In genomic region chr7:35701287-35701686, GRCh38 we compare ENCODE assay signal across 13 cellular contexts. TPM values are rescaled to one million over a fixed set of nuclear protein-coding genes. Genes with fewer than 3 reads are reported as not detected.
A peak's percentile ranks its signal among the peaks of the same experiment; 100 is the strongest.
DNase-seq lines count a peak whose midpoint lies in the region; ATAC-seq and TF ChIP-seq lines count a peak whose summit lies in the region.
"Had no signal": no experiment of that assay in that cellular context is flagged by ENCODE, and none has a peak within 500 bp of the region (broad histone marks: within the 10 kb centered on the region; RNA-seq: fewer than 3 reads in every experiment).

No MANE protein-coding gene starts in this region.

- H3K36me3 Mint-ChIP-seq in activated CD4-positive, alpha-beta memory T cell treated with anti-CD3 and anti-CD28 coated beads for 36 hours: peaks cover 6% of the 10 kb centered on the region
- peaks cover 11% of the 10 kb centered on the region for H3K36me3 Mint-ChIP-seq in activated CD4-positive, alpha-beta memory T cell treated with anti-CD3 and anti-CD28 coated beads, Interleukin-2, amount 10 ng/mL, durations not matched to agents 7 days and 5 days (ENCODE audit: low read depth)
- H3K36me3 Mint-ChIP-seq in dendritic cell treated with granulocyte-macrophage colony-stimulating factor and Interleukin-4, amounts not matched to agents 40 ng/mL and 50 ng/mL, for 4 days (ENCODE audit: low read depth): peaks cover 10% of the 10 kb centered on the region
- H3K36me3 Mint-ChIP-seq: IgD-negative memory B cell had no signal

- H3K4me3 Mint-ChIP-seq in activated CD4-positive, alpha-beta memory T cell treated with anti-CD3 and anti-CD28 coated beads for 36 hours: no peak overlapping the region
- no peak overlapping the region for H3K4me3 Mint-ChIP-seq in activated CD4-positive, alpha-beta memory T cell treated with anti-CD3 and anti-CD28 coated beads, Interleukin-2, amount 10 ng/mL, durations not matched to agents 7 days and 5 days
- no peak overlapping the region for H3K4me3 Mint-ChIP-seq in dendritic cell treated with granulocyte-macrophage colony-stimulating factor and Interleukin-4, amounts not matched to agents 40 ng/mL and 50 ng/mL, for 4 days
- H3K4me3 Mint-ChIP-seq: activated T-helper 1 cell treated with anti-CD3 and anti-CD28 coated beads, Interleukin-12 subunit alpha, Interleukin-12 subunit beta, Interleukin-2, Interleukin-4 antibody, amounts not matched to agents 30 ng/mL and 10 ng/mL and 1 ng/mL, durations not matched to agents 14 hours and 24 hours and 36 hours; effector memory CD8-positive, alpha-beta T cell had no signal

- POLR2A ChIA-PET in activated CD4-positive, alpha-beta memory T cell treated with anti-CD3 and anti-CD28 coated beads for 36 hours (lab: Charles Lee): interaction anchor here (1.4 to 2.9 kb wide), 3 partner anchors 10 to 100 kb away, joined by 4 to 20 read pairs (median 4); partner anchors contain the start of gene SEPTIN7
- POLR2A ChIA-PET in activated CD4-positive, alpha-beta memory T cell treated with anti-CD3 and anti-CD28 coated beads, Interleukin-2, amount 10 ng/mL, durations not matched to agents 7 days and 5 days (lab: Charles Lee): interaction anchor here (0.9 to 1.0 kb wide), 2 partner anchors 10 to 26 kb away, joined by 3 read pairs; no protein-coding TSS in a partner anchor

- TF ChIP-seq CTCF in GM10266 (IDR thresholded peaks at IDR 0.05; ENCODE audit: control insufficient read depth, insufficient read depth, low read depth, missing control alignments): no peak

- no peaks in the 10 kb centered on the region for H3K9me3 Mint-ChIP-seq in activated CD4-positive, alpha-beta memory T cell treated with anti-CD3 and anti-CD28 coated beads for 36 hours
- H3K9me3 Mint-ChIP-seq in activated CD4-positive, alpha-beta memory T cell treated with anti-CD3 and anti-CD28 coated beads, Interleukin-2, amount 10 ng/mL, durations not matched to agents 7 days and 5 days: no peaks in the 10 kb centered on the region
- no peaks in the 10 kb centered on the region for H3K9me3 Mint-ChIP-seq in dendritic cell treated with granulocyte-macrophage colony-stimulating factor and Interleukin-4, amounts not matched to agents 40 ng/mL and 50 ng/mL, for 4 days
- H3K9me3 Mint-ChIP-seq: activated T-helper 1 cell treated with anti-CD3 and anti-CD28 coated beads, Interleukin-12 subunit alpha, Interleukin-12 subunit beta, Interleukin-2, Interleukin-4 antibody, amounts not matched to agents 30 ng/mL and 10 ng/mL and 1 ng/mL, durations not matched to agents 14 hours and 24 hours and 36 hours; effector memory CD8-positive, alpha-beta T cell; IgD-negative memory B cell had no signal

- CTCF ChIA-PET in activated CD4-positive, alpha-beta memory T cell treated with anti-CD3 and anti-CD28 coated beads for 36 hours (lab: Charles Lee): interaction anchor here (1.7 to 2.4 kb wide), 3 partner anchors 8 to 205 kb away, joined by 9 to 13 read pairs (median 10); no protein-coding TSS in a partner anchor
- CTCF ChIA-PET in activated CD4-positive, alpha-beta memory T cell treated with anti-CD3 and anti-CD28 coated beads, Interleukin-2, amount 10 ng/mL, durations not matched to agents 7 days and 5 days (lab: Charles Lee): interaction anchor here (1.3 to 2.1 kb wide), 2 partner anchors 24 to 29 kb away, joined by 4 to 7 read pairs; no protein-coding TSS in a partner anchor

- no peaks in the 10 kb centered on the region for H3K27me3 Mint-ChIP-seq in activated CD4-positive, alpha-beta memory T cell treated with anti-CD3 and anti-CD28 coated beads for 36 hours
- H3K27me3 Mint-ChIP-seq in activated CD4-positive, alpha-beta memory T cell treated with anti-CD3 and anti-CD28 coated beads, Interleukin-2, amount 10 ng/mL, durations not matched to agents 7 days and 5 days: peaks cover 2% of the 10 kb centered on the region
- no peaks in the 10 kb centered on the region for H3K27me3 Mint-ChIP-seq in dendritic cell treated with granulocyte-macrophage colony-stimulating factor and Interleukin-4, amounts not matched to agents 40 ng/mL and 50 ng/mL, for 4 days
- H3K27me3 Mint-ChIP-seq: effector memory CD8-positive, alpha-beta T cell; IgD-negative memory B cell had no signal

- no peak overlapping the region for H3K27ac Mint-ChIP-seq in activated CD4-positive, alpha-beta memory T cell treated with anti-CD3 and anti-CD28 coated beads for 36 hours
- no peak overlapping the region for H3K27ac Mint-ChIP-seq in activated CD4-positive, alpha-beta memory T cell treated with anti-CD3 and anti-CD28 coated beads, Interleukin-2, amount 10 ng/mL, durations not matched to agents 7 days and 5 days
- peak overlapping the region; percentile 59 for H3K27ac Mint-ChIP-seq in dendritic cell treated with granulocyte-macrophage colony-stimulating factor and Interleukin-4, amounts not matched to agents 40 ng/mL and 50 ng/mL, for 4 days
- H3K27ac Mint-ChIP-seq: effector memory CD8-positive, alpha-beta T cell had no signal

- DNase-seq in activated CD4-positive, alpha-beta memory T cell treated with anti-CD3 and anti-CD28 coated beads for 36 hours: peak; percentile 46
- DNase-seq in activated CD4-positive, alpha-beta memory T cell treated with anti-CD3 and anti-CD28 coated beads, Interleukin-2, amount 10 ng/mL, durations not matched to agents 7 days and 5 days: no peak
- DNase-seq in NCI-H82 (lab: John Stamatoyannopoulos, UW): no peak
- DNase-seq in D341Med (ENCODE audit: low spot score): no peak
- DNase-seq in GM10266 (ENCODE audit: extremely low spot score): no peak
- DNase-seq: effector memory CD8-positive, alpha-beta T cell; islet precursor cell; NCI-H1694 had no signal

- ATAC-seq in GM21515 (IDR thresholded peaks at IDR 0.05; ENCODE audit: unreplicated experiment) (peak; percentile 54), HG03175 (IDR thresholded peaks at IDR 0.05; ENCODE audit: unreplicated experiment) (peak; percentile 79)
- ATAC-seq: effector memory CD8-positive, alpha-beta T cell had no signal

- peaks cover 35% of the 10 kb centered on the region for H3K4me1 Mint-ChIP-seq in activated CD4-positive, alpha-beta memory T cell treated with anti-CD3 and anti-CD28 coated beads for 36 hours (ENCODE audit: low read depth)
- peaks cover 48% of the 10 kb centered on the region for H3K4me1 Mint-ChIP-seq in activated CD4-positive, alpha-beta memory T cell treated with anti-CD3 and anti-CD28 coated beads, Interleukin-2, amount 10 ng/mL, durations not matched to agents 7 days and 5 days
- H3K4me1 Mint-ChIP-seq in dendritic cell treated with granulocyte-macrophage colony-stimulating factor and Interleukin-4, amounts not matched to agents 40 ng/mL and 50 ng/mL, for 4 days (ENCODE audit: low read depth): peaks cover 27% of the 10 kb centered on the region

- intact Hi-C loops in activated CD4-positive, alpha-beta memory T cell treated with anti-CD3 and anti-CD28 coated beads for 36 hours (cut with micrococcal nuclease): no loop called here
- intact Hi-C loops in dendritic cell treated with granulocyte-macrophage colony-stimulating factor and Interleukin-4, amounts not matched to agents 40 ng/mL and 50 ng/mL, for 4 days (cut with micrococcal nuclease): no loop called here

RNA-seq across cellular contexts. Expression of gene HERPUD2, which starts 6.4 kb away (rescaled TPM):
- 10 to 100 TPM; 26.2 to 29.6 TPM for total RNA-seq in activated CD4-positive, alpha-beta memory T cell treated with anti-CD3 and anti-CD28 coated beads for 36 hours
- 10 to 100 TPM; 48.0 to 49.8 TPM for total RNA-seq in activated CD4-positive, alpha-beta memory T cell treated with anti-CD3 and anti-CD28 coated beads, Interleukin-2, amount 10 ng/mL, durations not matched to agents 7 days and 5 days
